Comparison of ENCODE assay signal across 29 cellular contexts in genomic region chr6:114558153-114558552, GRCh38.
"Had no signal": no experiment of that assay in that cellular context is flagged by ENCODE, and none has a peak within 500 bp of the region (broad histone marks: within the 10 kb centered on the region; RNA-seq: fewer than 3 reads in every experiment).

No MANE protein-coding gene starts in this region.

- H2AFZ ChIP-seq: neural progenitor cell, parathyroid adenoma had no signal

- H3K9me3 ChIP-seq: neutrophil, psoas muscle, right atrium auricular region, tibial nerve, uterus had no signal

- H3K79me2 ChIP-seq: parathyroid adenoma had no signal

- H3K4me1 Mint-ChIP-seq: naive B cell; natural killer cell; nephron progenitor cell; stimulated activated memory B cell treated with anti-CD40 and anti-IgM and Interleukin-4, amounts not matched to agents 10 μg/mL and 1 μg/mL and 100 μg/mL, for 72 hours; stimulated activated naive CD8-positive, alpha-beta T cell treated with anti-CD3 and anti-CD28 coated beads, Interleukin-15, amount 100 ng/mL, for 72 hours had no signal

- H3K27ac ChIP-seq: left ventricle myocardium inferior, neural progenitor cell, neutrophil, parathyroid adenoma, psoas muscle, right atrium auricular region, right lobe of liver, tibial nerve, uterus had no signal

- H3K4me3 ChIP-seq: left ventricle myocardium inferior, lung, neural progenitor cell, psoas muscle, right atrium auricular region, right lobe of liver, smooth muscle cell, tibial nerve, uterus had no signal

- DNase-seq: hippocampal formation; kidney glomerular epithelial cell; left colon; left ventricle myocardium inferior; mesendoderm; naive B cell; natural killer cell; nephron progenitor cell; occipital lobe; psoas muscle; right lobe of liver; stimulated activated CD4-positive, alpha-beta T cell treated with anti-CD3 and anti-CD28 coated beads, Interleukin-1b, Interleukin-23, amount 100 ng/mL, for 48 hours; stimulated activated CD4-positive, alpha-beta T cell treated with anti-CD3 and anti-CD28 coated beads, Interleukin-2, amount 100 ng/mL, for 48 hours; stimulated activated CD4-positive, alpha-beta T cell treated with anti-CD3 and anti-CD28 coated beads, Interleukin-4, amount 100 ng/mL, for 4 hours; stimulated activated CD8-positive, alpha-beta memory T cell treated with anti-CD3 and anti-CD28 coated beads, Interleukin-4, amount 100 ng/mL, for 48 hours; stimulated activated naive CD4-positive, alpha-beta T cell treated with Interleukin-2 at 50 U/mL for 16 hours; stimulated activated naive CD8-positive, alpha-beta T cell treated with anti-CD3 and anti-CD28 coated beads, Interleukin-15, amount 100 ng/mL, for 72 hours; substantia nigra; uterus had no signal

- H3K36me3 Mint-ChIP-seq: mesothelial cell of epicardium; naive B cell; neural progenitor cell; stimulated activated memory B cell treated with anti-CD40 and anti-IgM and Interleukin-4, amounts not matched to agents 10 μg/mL and 1 μg/mL and 100 μg/mL, for 72 hours; type B pancreatic cell had no signal

- H3K4me3 Mint-ChIP-seq: mesothelial cell of epicardium; naive B cell; natural killer cell; nephron progenitor cell; neural progenitor cell; stimulated activated memory B cell treated with anti-CD40 and anti-IgM and Interleukin-4, amounts not matched to agents 10 μg/mL and 1 μg/mL and 100 μg/mL, for 72 hours; stimulated activated naive CD8-positive, alpha-beta T cell treated with anti-CD3 and anti-CD28 coated beads, Interleukin-15, amount 100 ng/mL, for 72 hours; type B pancreatic cell had no signal

- H3K4me2 ChIP-seq: neural progenitor cell, smooth muscle cell had no signal

- H3K27ac Mint-ChIP-seq: mesothelial cell of epicardium; naive B cell; natural killer cell; neural progenitor cell; stimulated activated memory B cell treated with anti-CD40 and anti-IgM and Interleukin-4, amounts not matched to agents 10 μg/mL and 1 μg/mL and 100 μg/mL, for 72 hours; stimulated activated naive CD8-positive, alpha-beta T cell treated with anti-CD3 and anti-CD28 coated beads, Interleukin-15, amount 100 ng/mL, for 72 hours; type B pancreatic cell had no signal

- H3K27me3 Mint-ChIP-seq: naive B cell; stimulated activated memory B cell treated with anti-CD40 and anti-IgM and Interleukin-4, amounts not matched to agents 10 μg/mL and 1 μg/mL and 100 μg/mL, for 72 hours; stimulated activated naive CD8-positive, alpha-beta T cell treated with anti-CD3 and anti-CD28 coated beads, Interleukin-15, amount 100 ng/mL, for 72 hours; type B pancreatic cell had no signal

- H3K4me1 ChIP-seq: left ventricle myocardium inferior, neural progenitor cell, parathyroid adenoma, psoas muscle, right atrium auricular region, right lobe of liver, tibial nerve, uterus had no signal

- H3K36me3 ChIP-seq: left ventricle myocardium inferior, neural progenitor cell, neutrophil, right atrium auricular region, right lobe of liver, tibial nerve, uterus had no signal
